Comparison of ENCODE assay signal across 17 cellular contexts in genomic region chr2:120991401-120991800, GRCh38.
DNase-seq lines count a peak whose midpoint lies in the region; TF ChIP-seq lines count a peak whose summit lies in the region.
"Had no signal": no experiment of that assay in that cellular context is flagged by ENCODE, and none has a peak within 500 bp of the region (broad histone marks: within the 10 kb centered on the region; RNA-seq: fewer than 3 reads in every experiment).

No MANE protein-coding gene starts in this region.

- H2AFZ ChIP-seq in osteoblast (ENCODE audit: low read length), result no peak overlapping the region

- H4K20me1 ChIP-seq in BLaER1 (no peaks in the 10 kb centered on the region), osteoblast (ENCODE audit: insufficient read depth, low read length) (peaks cover 4% of the 10 kb centered on the region)
- no peaks in the 10 kb centered on the region for H4K20me1 ChIP-seq in BLaER1 treated with 17β-estradiol and CSF1 and Interleukin-3, amounts not matched to agents 10 nM and 100 nM

- H3K79me2 ChIP-seq in osteoblast (ENCODE audit: insufficient read depth, low read length), result no peaks in the 10 kb centered on the region

- no peaks in the 10 kb centered on the region for H3K36me3 ChIP-seq in BLaER1
- H3K36me3 ChIP-seq in BLaER1 treated with 17β-estradiol and CSF1 and Interleukin-3, amounts not matched to agents 10 nM and 100 nM, result no peaks in the 10 kb centered on the region
- H3K36me3 ChIP-seq in osteoblast (ENCODE audit: insufficient read depth, low read length), result peaks cover 25% of the 10 kb centered on the region
- peaks cover 0 to 29% (median 0%) of the 10 kb centered on the region in 3 donors for H3K36me3 ChIP-seq in esophagus squamous epithelium
- H3K36me3 ChIP-seq: MG63 had no signal

- peak; percentile 68 for DNase-seq in SKM-1 treated with dmso at 0.1 percent for 144 hours (lab: John Stamatoyannopoulos, UW; ENCODE audit: unreplicated experiment)
- peak; percentile 85 for DNase-seq in osteoblast (ENCODE audit: insufficient read length, low spot score, missing footprints)
- DNase-seq in NCI-H748 treated with DMSO at 0.1 percent for 48 hours (lab: John Stamatoyannopoulos, UW), result no peak
- DNase-seq in activated CD4-positive, CD25-positive, alpha-beta regulatory T cell treated with anti-CD3 and anti-CD28 coated beads, Interleukin-2, amount 50 U/mL, for 72 hours, result no peak
- no peak for DNase-seq in esophagus squamous epithelium (lab: John Stamatoyannopoulos, UW)
- DNase-seq: CD4-positive, alpha-beta T cell; DMS53; IMR-90; Karpas-422; MG63; NCI-H1417 treated with DMSO at 0.1 percent for 48 hours; NCI-H2029; NCI-H2171; NCI-H82; SK-N-SH had no signal

- TF ChIP-seq CTCF in osteoblast (IDR thresholded peaks at IDR 0.05; ENCODE audit: extremely low read depth, low read depth, low read length) (no peak), esophagus squamous epithelium (IDR thresholded peaks at IDR 0.05) (no peak)

- intact Hi-C loops in esophagus squamous epithelium (cut with DNase I), result no loop called here

- peak overlapping the region; percentile 12; the same call in 1 of the 2 replicates for H3K4me2 ChIP-seq in BLaER1
- H3K4me2 ChIP-seq in BLaER1 treated with 17β-estradiol and CSF1 and Interleukin-3, amounts not matched to agents 10 nM and 100 nM, result peak overlapping the region; percentile 5 to 62 (median 34); a peak in 17 of 22 replicates
- no peak overlapping the region for H3K4me2 ChIP-seq in osteoblast (ENCODE audit: insufficient read depth, low read length)
- H3K4me2 ChIP-seq: SK-N-SH had no signal

- 74 to 79% methylated on average over 8 to 11 of the region's 11 CpGs for WGBS in esophagus squamous epithelium, 2 donors

- H3K4me1 ChIP-seq in BLaER1, result peaks cover 16% of the 10 kb centered on the region
- peaks cover 8 to 23% (median 18%) of the 10 kb centered on the region in 10 experiments; a peak in 17 of 20 replicates for H3K4me1 ChIP-seq in BLaER1 treated with 17β-estradiol and CSF1 and Interleukin-3, amounts not matched to agents 10 nM and 100 nM
- no peaks in the 10 kb centered on the region for H3K4me1 ChIP-seq in osteoblast (ENCODE audit: insufficient read depth, low read length)
- H3K4me1 ChIP-seq in esophagus squamous epithelium, result no peaks in the 10 kb centered on the region

- H3K4me3 ChIP-seq in BLaER1, result no peak overlapping the region
- H3K4me3 ChIP-seq in BLaER1 treated with 17β-estradiol and CSF1 and Interleukin-3, amounts not matched to agents 10 nM and 100 nM, result no peak overlapping the region
- no peak overlapping the region for H3K4me3 ChIP-seq in osteoblast (ENCODE audit: insufficient read depth, low read length)
- no peak overlapping the region for H3K4me3 ChIP-seq in esophagus squamous epithelium
- H3K4me3 ChIP-seq: MG63 had no signal

- TF ChIP-seq POLR2A in esophagus squamous epithelium (IDR thresholded peaks at IDR 0.05), result no peak

- H3K9me3 ChIP-seq in BLaER1 (peaks cover 18% of the 10 kb centered on the region), osteoblast (ENCODE audit: low read depth, low read length) (no peaks in the 10 kb centered on the region), esophagus squamous epithelium (no peaks in the 10 kb centered on the region)
- H3K9me3 ChIP-seq in BLaER1 treated with 17β-estradiol and CSF1 and Interleukin-3, amounts not matched to agents 10 nM and 100 nM (replicated peaks in 1 of 11), result peaks cover 10 to 28% (median 19%) of the 10 kb centered on the region in 11 experiments; a peak in 15 of 22 replicates
- H3K9me3 ChIP-seq: MG63, SK-N-SH had no signal

- H3K27me3 ChIP-seq in BLaER1, result no peaks in the 10 kb centered on the region
- H3K27me3 ChIP-seq in BLaER1 treated with 17β-estradiol and CSF1 and Interleukin-3, amounts not matched to agents 10 nM and 100 nM, result no peaks in the 10 kb centered on the region
- no peaks in the 10 kb centered on the region for H3K27me3 ChIP-seq in osteoblast (ENCODE audit: insufficient read depth, low read length)
- H3K27me3 ChIP-seq in esophagus squamous epithelium, result no peaks in the 10 kb centered on the region
- H3K27me3 ChIP-seq: MG63 had no signal

- no peak overlapping the region for H3K27ac ChIP-seq in BLaER1
- no peak overlapping the region for H3K27ac ChIP-seq in BLaER1 treated with 17β-estradiol and CSF1 and Interleukin-3, amounts not matched to agents 10 nM and 100 nM
- no peak overlapping the region for H3K27ac ChIP-seq in osteoblast (ENCODE audit: low read depth, low read length)
- no peak overlapping the region for H3K27ac ChIP-seq in esophagus squamous epithelium

- H3K9ac ChIP-seq in BLaER1, result no peak overlapping the region
- H3K9ac ChIP-seq in BLaER1 treated with 17β-estradiol and CSF1 and Interleukin-3, amounts not matched to agents 10 nM and 100 nM, result no peak overlapping the region
- H3K9ac ChIP-seq: SK-N-SH had no signal

Comparison
In these comparisons a context has a peak if more than half of its experiments do, and no peak if none do; other contexts are left out.
1. DNase-seq: peak in SKM-1 treated with dmso at 0.1 percent for 144 hours (single experiment) and osteoblast (single experiment); none in NCI-H748 treated with DMSO at 0.1 percent for 48 hours (single experiment), activated CD4-positive, CD25-positive, alpha-beta regulatory T cell treated with anti-CD3 and anti-CD28 coated beads, Interleukin-2, amount 50 U/mL, for 72 hours (single experiment) and esophagus squamous epithelium (single experiment).